ENCODE assay signal across 23 cellular contexts in genomic region chr1:40887012-40887378, GRCh38. TPM values are rescaled to one million over a fixed set of nuclear protein-coding genes. Genes with fewer than 3 reads are reported as not detected.
DNase-seq lines count a peak whose midpoint lies in the region; ATAC-seq, FAIRE-seq and TF ChIP-seq lines count a peak whose summit lies in the region.
"Had no signal": no experiment of that assay in that cellular context is flagged by ENCODE, and none has a peak within 500 bp of the region (broad histone marks: within the 10 kb centered on the region; RNA-seq: fewer than 3 reads in every experiment).

No MANE protein-coding gene starts in this region.

- H3K27me3 ChIP-seq in HCT116 (ENCODE audit: insufficient read depth, low read length) (no peaks in the 10 kb centered on the region), GM12878 (replicated peaks in 1 of 2; ENCODE audit: control insufficient read depth in 2 of 2, insufficient read depth in 2 of 2, low read length in 1 of 2) (no peaks in the 10 kb centered on the region; a peak in 1 of 4 replicates), brain microvascular endothelial cell (replicated peaks) (no peaks in the 10 kb centered on the region)

- peaks cover 41% of the 10 kb centered on the region for H3K27me3 Mint-ChIP-seq in progenitor cell of endocrine pancreas

- H3K9ac ChIP-seq in HCT116 (ENCODE audit: low read length) (no peak overlapping the region), GM12878 (ENCODE audit: control insufficient read depth, insufficient read depth, low read length) (no peak overlapping the region)
- H3K9ac ChIP-seq: BLaER1 treated with 17β-estradiol and CSF1 and Interleukin-3, amounts not matched to agents 10 nM and 100 nM had no signal

- no peak for FAIRE-seq in GM12878 (lab: Jason Lieb, UNC)
- FAIRE-seq: H54 had no signal

- TF ChIP-seq POLR2A in HCT116 (IDR thresholded peaks at IDR 0.05; ENCODE audit: borderline replicate concordance, extremely low read depth, insufficient read depth, insufficient read length) (no peak), GM12878 (IDR thresholded peaks at IDR 0.05; ENCODE audit: low read depth, low read length) (no peak)

- DNase-seq in HCT116 (ENCODE audit: low read depth, low spot score) (no peak), GM12878 (ENCODE audit: low read depth, low spot score) (no peak), epithelial cell of prostate (ENCODE audit: low read depth, low spot score) (no peak), progenitor cell of endocrine pancreas (ENCODE audit: low spot score, unreplicated experiment) (no peak), NCI-H1048 (lab: John Stamatoyannopoulos, UW) (no peak), brain microvascular endothelial cell (no peak), LoVo (ENCODE audit: low spot score) (no peak)
- DNase-seq in activated T-cell treated with anti-CD3 and anti-CD28 coated beads, Interleukin-2, amount 50 U/mL, for 1 hour: no peak
- DNase-seq: CD8-positive, alpha-beta memory T cell; DMS53; HFFc6; Kasumi-1; MV-4-11; NCI-H1417; NCI-H187 treated with DMSO at 0.1 percent for 48 hours; NCI-H2227 treated with DMSO at 0.1 percent for 48 hours; NCI-H510A treated with DMSO at 0.1 percent for 48 hours; NCI-H774; OCI-M1 had no signal

- ATAC-seq in HCT116 (no peak), GM12878 (peak; percentile 16; the same call in 1 of the 3 replicates)

- H3K4me3 ChIP-seq in HCT116 (replicated peaks in 1 of 2; ENCODE audit: low read depth in 1 of 2, low read length in 2 of 2) (no peak overlapping the region), GM12878 (no peak overlapping the region), brain microvascular endothelial cell (ENCODE audit: low read depth, low read length) (no peak overlapping the region)
- H3K4me3 ChIP-seq: BLaER1 treated with 17β-estradiol and CSF1 and Interleukin-3, amounts not matched to agents 10 nM and 100 nM had no signal

- H3K9me2 ChIP-seq in HCT116 (ENCODE audit: insufficient read depth): no peaks in the 10 kb centered on the region

- H3K4me2 ChIP-seq in HCT116 (ENCODE audit: low read length) (peak overlapping the region; percentile 22; the same call in 1 of the 2 replicates), GM12878 (ENCODE audit: control insufficient read depth, insufficient read depth) (no peak overlapping the region)

- H3K4me3 Mint-ChIP-seq in progenitor cell of endocrine pancreas (ENCODE audit: low read depth): no peak overlapping the region
- H3K4me3 Mint-ChIP-seq: CD8-positive, alpha-beta memory T cell; HFFc6; IgD-negative memory B cell had no signal

- H3K36me3 ChIP-seq in HCT116 (ENCODE audit: control insufficient read depth in 1 of 2, insufficient read depth in 2 of 2, low read length in 2 of 2) (no peaks in the 10 kb centered on the region), GM12878 (ENCODE audit: control insufficient read depth in 2 of 2, insufficient read depth in 2 of 2, low read length in 1 of 2) (no peaks in the 10 kb centered on the region), brain microvascular endothelial cell (replicated peaks) (no peaks in the 10 kb centered on the region)
- H3K36me3 ChIP-seq: BLaER1 treated with 17β-estradiol and CSF1 and Interleukin-3, amounts not matched to agents 10 nM and 100 nM had no signal

- intact Hi-C loops in HCT116 (cut with micrococcal nuclease): no loop called here
- intact Hi-C loops in GM12878 (cut with micrococcal nuclease; ENCODE audit: unreplicated experiment): no loop called here

- CTCF ChIA-PET in HCT116 (lab: Charles Lee): no interaction called here
- CTCF ChIA-PET in GM12878 (lab: Yijun Ruan, JAX): interaction anchor here (0.6 to 2.1 kb wide), 3 partner anchors 64 to 354 kb away, joined by 3 to 7 read pairs (median 3); no protein-coding TSS in a partner anchor

- TF ChIP-seq CTCF in HCT116 (IDR thresholded peaks at IDR 0.05 in 2 of 3, conservative IDR thresholded peaks at IDR 0.05 in 1 of 3; ENCODE audit: borderline replicate concordance in 1 of 3, insufficient read depth in 1 of 3, low read depth in 2 of 3, low read length in 2 of 3): no peak
- no peak for TF ChIP-seq CTCF in GM12878 (IDR thresholded peaks at IDR 0.05 in 2 of 3, conservative IDR thresholded peaks at IDR 0.05 in 1 of 3; ENCODE audit: control insufficient read depth in 2 of 3, extremely low read depth in 1 of 3, insufficient read depth in 1 of 3, low read depth in 3 of 3, low read length in 3 of 3)
- no peak for TF ChIP-seq CTCF in progenitor cell of endocrine pancreas (IDR thresholded peaks at IDR 0.05; ENCODE audit: unreplicated experiment)
- no peak for TF ChIP-seq CTCF in brain microvascular endothelial cell (IDR thresholded peaks at IDR 0.05; ENCODE audit: low read depth, low read length, missing control alignments)

- H4K20me1 ChIP-seq in HCT116 (ENCODE audit: insufficient read depth) (no peaks in the 10 kb centered on the region), GM12878 (ENCODE audit: control insufficient read depth, insufficient read depth) (no peaks in the 10 kb centered on the region)
- H4K20me1 ChIP-seq: BLaER1 treated with 17β-estradiol and CSF1 and Interleukin-3, amounts not matched to agents 10 nM and 100 nM had no signal

- SMC1A ChIA-PET in GM12878 (lab: Charles Lee; ENCODE audit: uncharacterized antibody, unreplicated experiment): interaction anchor here (1.4 to 1.5 kb wide), 3 partner anchors 10 to 66 kb away, joined by 3 to 4 read pairs (median 4); no protein-coding TSS in a partner anchor

- RAD21 ChIA-PET in HCT116 (lab: Charles Lee; ENCODE audit: low non-redundant PET in 1 of 2, low total read pairs in 2 of 2, uncharacterized antibody in 2 of 2, unreplicated experiment in 2 of 2): no interaction called here
- RAD21 ChIA-PET in GM12878 (lab: Charles Lee; ENCODE audit: unreplicated experiment): interaction anchor here (1.0 to 1.3 kb wide), 2 partner anchors 11 to 12 kb away, joined by 3 to 4 read pairs; no protein-coding TSS in a partner anchor

- TF ChIP-seq EP300 in GM12878 (IDR thresholded peaks at IDR 0.05; ENCODE audit: borderline replicate concordance in 1 of 2, control insufficient read depth in 1 of 2, low read depth in 2 of 2, low read length in 2 of 2): no peak

- H2AFZ ChIP-seq in HCT116 (ENCODE audit: low read depth, low read length, poor library complexity, severe bottlenecking) (no peak overlapping the region), GM12878 (ENCODE audit: control insufficient read depth, low read depth, low read length) (no peak overlapping the region)

- no peak for TF ChIP-seq RAD21 in HCT116 (IDR thresholded peaks at IDR 0.05; ENCODE audit: low read depth)
- TF ChIP-seq RAD21 in GM12878 (IDR thresholded peaks at IDR 0.05; ENCODE audit: insufficient read depth, low read depth, low read length): no peak

- H3K9me3 ChIP-seq in HCT116 (ENCODE audit: control insufficient read depth in 1 of 2, insufficient read depth in 1 of 2, low read depth in 1 of 2, low read length in 2 of 2) (no peaks in the 10 kb centered on the region), GM12878 (replicated peaks; ENCODE audit: control insufficient read depth, insufficient read depth, low read length) (no peaks in the 10 kb centered on the region; the same call in 2 of the 3 replicates)

- H3K27ac ChIP-seq in HCT116 (ENCODE audit: low read depth, low read length): no peak overlapping the region
- no peak overlapping the region for H3K27ac ChIP-seq in GM12878 (ENCODE audit: control insufficient read depth, insufficient read depth)
- H3K27ac ChIP-seq in epithelial cell of prostate: peak overlapping the region; percentile 94
- no peak overlapping the region for H3K27ac ChIP-seq in brain microvascular endothelial cell
- H3K27ac ChIP-seq: BLaER1 treated with 17β-estradiol and CSF1 and Interleukin-3, amounts not matched to agents 10 nM and 100 nM had no signal

- peaks cover 2 to 32% of the 10 kb centered on the region in 2 experiments; a peak in 3 of 4 replicates for H3K4me1 ChIP-seq in HCT116 (ENCODE audit: control insufficient read depth in 1 of 2, insufficient read depth in 2 of 2, low read length in 2 of 2)
- H3K4me1 ChIP-seq in GM12878 (ENCODE audit: control insufficient read depth, insufficient read depth, low read length): no peaks in the 10 kb centered on the region

- 24% methylated on average over 1 of the region's 1 CpG for WGBS in GM12878 (ENCODE audit: insufficient coverage, insufficient replicate concordance, low lambda C conversion rate, missing lambda C conversion rate)

- BruUV-seq in HCT116 (replicated peaks; lab: Mats Ljungman, UMichigan) (no TSS peak), GM12878 (replicated peaks; lab: Mats Ljungman, UMichigan) (no TSS peak)

- POLR2A ChIA-PET in HCT116 (lab: Charles Lee): interaction anchor here (3.2 kb wide), 1 partner anchor 24 kb away, joined by 7 read pairs; the partner anchor contains the start of gene CITED4
- POLR2A ChIA-PET in GM12878 (lab: Charles Lee): no interaction called here

- H3K36me3 Mint-ChIP-seq in progenitor cell of endocrine pancreas (ENCODE audit: insufficient read depth): no peaks in the 10 kb centered on the region
- H3K36me3 Mint-ChIP-seq: CD8-positive, alpha-beta memory T cell had no signal

- in situ Hi-C loops in GM12878 (cut with MboI): no loop called here
- in situ Hi-C loops in brain microvascular endothelial cell (cut with HindIII; ENCODE audit: low pct_ligation_motif_present, low sequenced_read_pairs): no loop called here

- H3K27ac Mint-ChIP-seq in progenitor cell of endocrine pancreas: peak overlapping the region; percentile 43
- H3K27ac Mint-ChIP-seq: HFFc6, IgD-negative memory B cell had no signal

- no peaks in the 10 kb centered on the region for H3K4me1 Mint-ChIP-seq in progenitor cell of endocrine pancreas (ENCODE audit: low read depth)
- H3K4me1 Mint-ChIP-seq: IgD-negative memory B cell had no signal

- H3K79me2 ChIP-seq in HCT116 (ENCODE audit: insufficient read depth, low read length): no peaks in the 10 kb centered on the region
- no peaks in the 10 kb centered on the region for H3K79me2 ChIP-seq in GM12878 (ENCODE audit: control insufficient read depth, insufficient read depth, low read length)

- no peaks in the 10 kb centered on the region for H3K9me3 Mint-ChIP-seq in progenitor cell of endocrine pancreas (ENCODE audit: low read depth)
- H3K9me3 Mint-ChIP-seq: HFFc6 had no signal

RNA-seq across cellular contexts. Expression of gene CITED4, which starts 24.8 kb away (rescaled TPM):
- 7.8 TPM for total RNA-seq in HCT116 (2021; ENCODE audit: unreplicated experiment)
- 4.3 and 6.8 TPM in 2 replicates for polyA plus RNA-seq in HCT116 (2012)
- not detected in 2 replicates for total RNA-seq in GM12878 (2013; cell fraction: nucleolus; rRNA removed)
- 0.11 and 0.28 TPM in 2 replicates for total RNA-seq in GM12878 (2014; rRNA removed)
- total RNA-seq in GM12878 (2014; rRNA removed; fragmentation: Illumina TruSeq; extraction: Trizol): 0.13 TPM in 1 of 2 replicates, not detected in the other
- total RNA-seq in GM12878 (2021): 0.56 and 0.64 TPM in 2 replicates
- not detected for polyA plus RNA-seq in GM12878 (2011; ENCODE audit: low read depth)
- not detected in 2 replicates for polyA plus RNA-seq in GM12878 (2011; rRNA removed)
- not detected in 2 replicates for polyA plus RNA-seq in GM12878 (2011; cell fraction: cytosol; rRNA removed)
- polyA plus RNA-seq in GM12878 (2011; cell fraction: nucleus; rRNA removed): 0.09 TPM in 1 of 2 replicates, not detected in the other
- polyA plus RNA-seq in GM12878 (2012): 0.11 and 0.12 TPM in 2 replicates
- not detected in 2 replicates for polyA plus RNA-seq in GM12878 (2014; fragmentation: Illumina TruSeq; extraction: Trizol)
- not detected for polyA plus RNA-seq in GM12878 (2014; fragmentation: Nextera tagmentation; extraction: Ambion mirVana)
- polyA plus RNA-seq in GM12878 (2014; rRNA removed): 0.24 and 0.52 TPM in 2 replicates
- not detected for polyA plus RNA-seq in GM12878 (2016; fragmentation: Nextera tagmentation; extraction: Ambion mirVana)
- polyA minus RNA-seq in GM12878 (2011; rRNA and poly(A)+ RNA removed): not detected in 2 replicates
- polyA minus RNA-seq in GM12878 (2011; cell fraction: cytosol; rRNA and poly(A)+ RNA removed): 1.5 TPM in 1 of 2 replicates, not detected in the other
- polyA minus RNA-seq in GM12878 (2011; cell fraction: nucleus; rRNA and poly(A)+ RNA removed): 0.24 TPM in 1 of 2 replicates, not detected in the other
- total RNA-seq in progenitor cell of endocrine pancreas: 27.8 and 30.8 TPM in 2 replicates
- total RNA-seq: HT1080 had no signal
